In the genomic region with DNA sequence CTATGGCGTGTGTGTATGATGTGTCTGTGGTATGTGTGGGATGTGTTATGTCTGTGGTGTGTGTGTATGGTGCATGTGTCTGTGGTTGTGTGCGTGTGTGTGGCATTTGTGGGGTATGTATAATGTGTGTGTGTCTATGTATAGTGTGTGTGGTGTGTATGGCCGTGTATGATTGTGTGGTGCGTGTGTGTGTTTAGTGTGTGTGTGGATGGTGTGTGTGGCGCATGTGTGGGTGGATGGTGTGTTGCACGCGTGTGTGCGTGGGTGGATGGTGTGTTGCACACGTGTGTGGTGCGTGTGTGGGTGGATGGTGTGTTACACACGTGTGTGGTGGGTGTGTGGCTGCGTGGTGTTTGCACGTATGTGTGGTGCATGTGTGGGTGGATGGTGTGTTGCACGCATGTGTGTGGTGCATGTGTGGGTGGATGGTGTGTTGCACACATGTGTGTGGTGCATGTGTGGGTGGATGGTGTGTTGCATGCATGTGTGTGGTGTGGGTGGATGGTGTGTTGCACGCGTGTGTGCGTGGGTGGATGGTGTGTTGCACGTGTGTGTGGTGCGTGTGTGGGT, we compare ENCODE assay signal across 1 cellular context.
TF ChIP-seq lines count a peak whose summit lies in the region.

No MANE protein-coding gene starts in this region.

TF ChIP-seq in HEK293, 187 proteins besides CTCF, POLR2A, EP300 and RAD21 (continued from another document):
- TF ChIP-seq, protein P1, sequence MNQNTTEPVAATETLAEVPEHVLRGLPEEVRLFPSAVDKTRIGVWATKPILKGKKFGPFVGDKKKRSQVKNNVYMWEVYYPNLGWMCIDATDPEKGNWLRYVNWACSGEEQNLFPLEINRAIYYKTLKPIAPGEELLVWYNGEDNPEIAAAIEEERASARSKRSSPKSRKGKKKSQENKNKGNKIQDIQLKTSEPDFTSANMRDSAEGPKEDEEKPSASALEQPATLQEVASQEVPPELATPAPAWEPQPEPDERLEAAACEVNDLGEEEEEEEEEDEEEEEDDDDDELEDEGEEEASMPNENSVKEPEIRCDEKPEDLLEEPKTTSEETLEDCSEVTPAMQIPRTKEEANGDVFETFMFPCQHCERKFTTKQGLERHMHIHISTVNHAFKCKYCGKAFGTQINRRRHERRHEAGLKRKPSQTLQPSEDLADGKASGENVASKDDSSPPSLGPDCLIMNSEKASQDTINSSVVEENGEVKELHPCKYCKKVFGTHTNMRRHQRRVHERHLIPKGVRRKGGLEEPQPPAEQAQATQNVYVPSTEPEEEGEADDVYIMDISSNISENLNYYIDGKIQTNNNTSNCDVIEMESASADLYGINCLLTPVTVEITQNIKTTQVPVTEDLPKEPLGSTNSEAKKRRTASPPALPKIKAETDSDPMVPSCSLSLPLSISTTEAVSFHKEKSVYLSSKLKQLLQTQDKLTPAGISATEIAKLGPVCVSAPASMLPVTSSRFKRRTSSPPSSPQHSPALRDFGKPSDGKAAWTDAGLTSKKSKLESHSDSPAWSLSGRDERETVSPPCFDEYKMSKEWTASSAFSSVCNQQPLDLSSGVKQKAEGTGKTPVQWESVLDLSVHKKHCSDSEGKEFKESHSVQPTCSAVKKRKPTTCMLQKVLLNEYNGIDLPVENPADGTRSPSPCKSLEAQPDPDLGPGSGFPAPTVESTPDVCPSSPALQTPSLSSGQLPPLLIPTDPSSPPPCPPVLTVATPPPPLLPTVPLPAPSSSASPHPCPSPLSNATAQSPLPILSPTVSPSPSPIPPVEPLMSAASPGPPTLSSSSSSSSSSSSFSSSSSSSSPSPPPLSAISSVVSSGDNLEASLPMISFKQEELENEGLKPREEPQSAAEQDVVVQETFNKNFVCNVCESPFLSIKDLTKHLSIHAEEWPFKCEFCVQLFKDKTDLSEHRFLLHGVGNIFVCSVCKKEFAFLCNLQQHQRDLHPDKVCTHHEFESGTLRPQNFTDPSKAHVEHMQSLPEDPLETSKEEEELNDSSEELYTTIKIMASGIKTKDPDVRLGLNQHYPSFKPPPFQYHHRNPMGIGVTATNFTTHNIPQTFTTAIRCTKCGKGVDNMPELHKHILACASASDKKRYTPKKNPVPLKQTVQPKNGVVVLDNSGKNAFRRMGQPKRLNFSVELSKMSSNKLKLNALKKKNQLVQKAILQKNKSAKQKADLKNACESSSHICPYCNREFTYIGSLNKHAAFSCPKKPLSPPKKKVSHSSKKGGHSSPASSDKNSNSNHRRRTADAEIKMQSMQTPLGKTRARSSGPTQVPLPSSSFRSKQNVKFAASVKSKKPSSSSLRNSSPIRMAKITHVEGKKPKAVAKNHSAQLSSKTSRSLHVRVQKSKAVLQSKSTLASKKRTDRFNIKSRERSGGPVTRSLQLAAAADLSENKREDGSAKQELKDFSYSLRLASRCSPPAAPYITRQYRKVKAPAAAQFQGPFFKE (tag by site-specific recombination; IDR thresholded peaks at IDR 0.05; ENCODE audit: borderline replicate concordance) = no peak
- no peak for TF ChIP-seq GLI2 (tag by site-specific recombination; IDR thresholded peaks at IDR 0.05; ENCODE audit: borderline replicate concordance, low read depth)
- no peak for TF ChIP-seq REPIN1 (tag by site-specific recombination; IDR thresholded peaks at IDR 0.05; ENCODE audit: low read depth)
- TF ChIP-seq ZNF558 (tag by site-specific recombination; IDR thresholded peaks at IDR 0.05) = no peak
- TF ChIP-seq RBAK (tag by site-specific recombination; IDR thresholded peaks at IDR 0.05) = no peak
- no peak for TF ChIP-seq ZNF341 (tag by site-specific recombination; IDR thresholded peaks at IDR 0.05; ENCODE audit: low read depth)
- TF ChIP-seq, protein P2, sequence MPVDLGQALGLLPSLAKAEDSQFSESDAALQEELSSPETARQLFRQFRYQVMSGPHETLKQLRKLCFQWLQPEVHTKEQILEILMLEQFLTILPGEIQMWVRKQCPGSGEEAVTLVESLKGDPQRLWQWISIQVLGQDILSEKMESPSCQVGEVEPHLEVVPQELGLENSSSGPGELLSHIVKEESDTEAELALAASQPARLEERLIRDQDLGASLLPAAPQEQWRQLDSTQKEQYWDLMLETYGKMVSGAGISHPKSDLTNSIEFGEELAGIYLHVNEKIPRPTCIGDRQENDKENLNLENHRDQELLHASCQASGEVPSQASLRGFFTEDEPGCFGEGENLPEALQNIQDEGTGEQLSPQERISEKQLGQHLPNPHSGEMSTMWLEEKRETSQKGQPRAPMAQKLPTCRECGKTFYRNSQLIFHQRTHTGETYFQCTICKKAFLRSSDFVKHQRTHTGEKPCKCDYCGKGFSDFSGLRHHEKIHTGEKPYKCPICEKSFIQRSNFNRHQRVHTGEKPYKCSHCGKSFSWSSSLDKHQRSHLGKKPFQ (tag by site-specific recombination; IDR thresholded peaks at IDR 0.05) = 0 out of 2 replicates have a peak, but pooled peaks have one; percentile 12
- TF ChIP-seq ZNF514 (tag by site-specific recombination; IDR thresholded peaks at IDR 0.05) = no peak
- TF ChIP-seq, protein P3, sequence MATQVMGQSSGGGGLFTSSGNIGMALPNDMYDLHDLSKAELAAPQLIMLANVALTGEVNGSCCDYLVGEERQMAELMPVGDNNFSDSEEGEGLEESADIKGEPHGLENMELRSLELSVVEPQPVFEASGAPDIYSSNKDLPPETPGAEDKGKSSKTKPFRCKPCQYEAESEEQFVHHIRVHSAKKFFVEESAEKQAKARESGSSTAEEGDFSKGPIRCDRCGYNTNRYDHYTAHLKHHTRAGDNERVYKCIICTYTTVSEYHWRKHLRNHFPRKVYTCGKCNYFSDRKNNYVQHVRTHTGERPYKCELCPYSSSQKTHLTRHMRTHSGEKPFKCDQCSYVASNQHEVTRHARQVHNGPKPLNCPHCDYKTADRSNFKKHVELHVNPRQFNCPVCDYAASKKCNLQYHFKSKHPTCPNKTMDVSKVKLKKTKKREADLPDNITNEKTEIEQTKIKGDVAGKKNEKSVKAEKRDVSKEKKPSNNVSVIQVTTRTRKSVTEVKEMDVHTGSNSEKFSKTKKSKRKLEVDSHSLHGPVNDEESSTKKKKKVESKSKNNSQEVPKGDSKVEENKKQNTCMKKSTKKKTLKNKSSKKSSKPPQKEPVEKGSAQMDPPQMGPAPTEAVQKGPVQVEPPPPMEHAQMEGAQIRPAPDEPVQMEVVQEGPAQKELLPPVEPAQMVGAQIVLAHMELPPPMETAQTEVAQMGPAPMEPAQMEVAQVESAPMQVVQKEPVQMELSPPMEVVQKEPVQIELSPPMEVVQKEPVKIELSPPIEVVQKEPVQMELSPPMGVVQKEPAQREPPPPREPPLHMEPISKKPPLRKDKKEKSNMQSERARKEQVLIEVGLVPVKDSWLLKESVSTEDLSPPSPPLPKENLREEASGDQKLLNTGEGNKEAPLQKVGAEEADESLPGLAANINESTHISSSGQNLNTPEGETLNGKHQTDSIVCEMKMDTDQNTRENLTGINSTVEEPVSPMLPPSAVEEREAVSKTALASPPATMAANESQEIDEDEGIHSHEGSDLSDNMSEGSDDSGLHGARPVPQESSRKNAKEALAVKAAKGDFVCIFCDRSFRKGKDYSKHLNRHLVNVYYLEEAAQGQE (tag by site-specific recombination; IDR thresholded peaks at IDR 0.05) = no peak
- no peak for TF ChIP-seq SCRT1 (tag by site-specific recombination; IDR thresholded peaks at IDR 0.05; ENCODE audit: borderline replicate concordance)
- no peak for TF ChIP-seq ZNF76 (tag by site-specific recombination; IDR thresholded peaks at IDR 0.05; ENCODE audit: borderline replicate concordance, low read depth)
- no peak for TF ChIP-seq ZSCAN30 (tag by site-specific recombination; IDR thresholded peaks at IDR 0.05)
- TF ChIP-seq ZFHX2 (tag by site-specific recombination; conservative IDR thresholded peaks at IDR 0.05) = peak; percentile 99
- no peak for TF ChIP-seq ZNF404 (tag by site-specific recombination; IDR thresholded peaks at IDR 0.05)
- TF ChIP-seq ZNF792 (tag by site-specific recombination; IDR thresholded peaks at IDR 0.05) = no peak
- no peak for TF ChIP-seq ZNF747 (tag by site-specific recombination; IDR thresholded peaks at IDR 0.05)
- TF ChIP-seq ZNF248 (tag by site-specific recombination; IDR thresholded peaks at IDR 0.05) = 0 out of 2 replicates have a peak, but pooled peaks have one; percentile 16
- TF ChIP-seq ZNF433 (tag by site-specific recombination; IDR thresholded peaks at IDR 0.05; ENCODE audit: low read depth) = no peak
- TF ChIP-seq EGR2 (tag by site-specific recombination; IDR thresholded peaks at IDR 0.05; ENCODE audit: low read depth) = peak; percentile 99
- no peak for TF ChIP-seq ZNF785 (tag by site-specific recombination; IDR thresholded peaks at IDR 0.05)
- TF ChIP-seq ZNF211 (tag by site-specific recombination; IDR thresholded peaks at IDR 0.05; ENCODE audit: low read depth) = no peak
- TF ChIP-seq MZF1 (tag by site-specific recombination; IDR thresholded peaks at IDR 0.05; ENCODE audit: borderline replicate concordance) = no peak
- TF ChIP-seq, protein P4, sequence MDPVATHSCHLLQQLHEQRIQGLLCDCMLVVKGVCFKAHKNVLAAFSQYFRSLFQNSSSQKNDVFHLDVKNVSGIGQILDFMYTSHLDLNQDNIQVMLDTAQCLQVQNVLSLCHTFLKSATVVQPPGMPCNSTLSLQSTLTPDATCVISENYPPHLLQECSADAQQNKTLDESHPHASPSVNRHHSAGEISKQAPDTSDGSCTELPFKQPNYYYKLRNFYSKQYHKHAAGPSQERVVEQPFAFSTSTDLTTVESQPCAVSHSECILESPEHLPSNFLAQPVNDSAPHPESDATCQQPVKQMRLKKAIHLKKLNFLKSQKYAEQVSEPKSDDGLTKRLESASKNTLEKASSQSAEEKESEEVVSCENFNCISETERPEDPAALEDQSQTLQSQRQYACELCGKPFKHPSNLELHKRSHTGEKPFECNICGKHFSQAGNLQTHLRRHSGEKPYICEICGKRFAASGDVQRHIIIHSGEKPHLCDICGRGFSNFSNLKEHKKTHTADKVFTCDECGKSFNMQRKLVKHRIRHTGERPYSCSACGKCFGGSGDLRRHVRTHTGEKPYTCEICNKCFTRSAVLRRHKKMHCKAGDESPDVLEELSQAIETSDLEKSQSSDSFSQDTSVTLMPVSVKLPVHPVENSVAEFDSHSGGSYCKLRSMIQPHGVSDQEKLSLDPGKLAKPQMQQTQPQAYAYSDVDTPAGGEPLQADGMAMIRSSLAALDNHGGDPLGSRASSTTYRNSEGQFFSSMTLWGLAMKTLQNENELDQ (tag by site-specific recombination; IDR thresholded peaks at IDR 0.05; ENCODE audit: low read depth) = no peak
- no peak for TF ChIP-seq ZNF350 (tag by site-specific recombination; IDR thresholded peaks at IDR 0.05)
- TF ChIP-seq ZNF354C (tag by site-specific recombination; IDR thresholded peaks at IDR 0.05; ENCODE audit: borderline replicate concordance, low read depth) = no peak
- no peak for TF ChIP-seq ZNF175 (tag by site-specific recombination; IDR thresholded peaks at IDR 0.05)
- no peak for TF ChIP-seq ZNF174 (tag by site-specific recombination; IDR thresholded peaks at IDR 0.05)
- TF ChIP-seq ZNF266 (tag by site-specific recombination; IDR thresholded peaks at IDR 0.05; ENCODE audit: low read depth) = 0 out of 2 replicates have a peak, but pooled peaks have one; percentile 25
- no peak for TF ChIP-seq ZNF37A (tag by site-specific recombination; IDR thresholded peaks at IDR 0.05)
- no peak for TF ChIP-seq KLF9 (tag by site-specific recombination; IDR thresholded peaks at IDR 0.05; ENCODE audit: low read depth)
- TF ChIP-seq, protein P5, sequence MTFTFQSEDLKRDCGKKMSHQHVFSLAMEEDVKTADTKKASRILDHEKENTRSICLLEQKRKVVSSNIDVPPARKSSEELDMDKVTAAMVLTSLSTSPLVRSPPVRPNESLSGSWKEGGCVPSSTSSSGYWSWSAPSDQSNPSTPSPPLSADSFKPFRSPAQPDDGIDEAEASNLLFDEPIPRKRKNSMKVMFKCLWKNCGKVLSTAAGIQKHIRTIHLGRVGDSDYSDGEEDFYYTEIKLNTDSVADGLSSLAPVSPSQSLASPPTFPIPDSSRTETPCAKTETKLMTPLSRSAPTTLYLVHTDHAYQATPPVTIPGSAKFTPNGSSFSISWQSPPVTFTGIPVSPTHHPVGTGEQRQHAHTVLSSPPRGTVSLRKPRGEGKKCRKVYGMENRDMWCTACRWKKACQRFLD (tag by site-specific recombination; IDR thresholded peaks at IDR 0.05) = no peak
- TF ChIP-seq, protein P6, sequence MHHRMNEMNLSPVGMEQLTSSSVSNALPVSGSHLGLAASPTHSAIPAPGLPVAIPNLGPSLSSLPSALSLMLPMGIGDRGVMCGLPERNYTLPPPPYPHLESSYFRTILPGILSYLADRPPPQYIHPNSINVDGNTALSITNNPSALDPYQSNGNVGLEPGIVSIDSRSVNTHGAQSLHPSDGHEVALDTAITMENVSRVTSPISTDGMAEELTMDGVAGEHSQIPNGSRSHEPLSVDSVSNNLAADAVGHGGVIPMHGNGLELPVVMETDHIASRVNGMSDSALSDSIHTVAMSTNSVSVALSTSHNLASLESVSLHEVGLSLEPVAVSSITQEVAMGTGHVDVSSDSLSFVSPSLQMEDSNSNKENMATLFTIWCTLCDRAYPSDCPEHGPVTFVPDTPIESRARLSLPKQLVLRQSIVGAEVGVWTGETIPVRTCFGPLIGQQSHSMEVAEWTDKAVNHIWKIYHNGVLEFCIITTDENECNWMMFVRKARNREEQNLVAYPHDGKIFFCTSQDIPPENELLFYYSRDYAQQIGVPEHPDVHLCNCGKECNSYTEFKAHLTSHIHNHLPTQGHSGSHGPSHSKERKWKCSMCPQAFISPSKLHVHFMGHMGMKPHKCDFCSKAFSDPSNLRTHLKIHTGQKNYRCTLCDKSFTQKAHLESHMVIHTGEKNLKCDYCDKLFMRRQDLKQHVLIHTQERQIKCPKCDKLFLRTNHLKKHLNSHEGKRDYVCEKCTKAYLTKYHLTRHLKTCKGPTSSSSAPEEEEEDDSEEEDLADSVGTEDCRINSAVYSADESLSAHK (tag by site-specific recombination; IDR thresholded peaks at IDR 0.05) = no peak
- no peak for TF ChIP-seq ZNF596 (tag by site-specific recombination; IDR thresholded peaks at IDR 0.05)
